In genomic region chr6:40524797-40525584, GRCh38 we compare ENCODE assay signal across 17 cellular contexts.
DNase-seq lines count a peak whose midpoint lies in the region; ATAC-seq, FAIRE-seq and TF ChIP-seq lines count a peak whose summit lies in the region.
"Had no signal": no experiment of that assay in that cellular context is flagged by ENCODE, and none has a peak within 500 bp of the region (broad histone marks: within the 10 kb centered on the region; RNA-seq: fewer than 3 reads in every experiment).

No MANE protein-coding gene starts in this region.

- FAIRE-seq in K562 (lab: Jason Lieb, UNC): no peak

- H3K4me3 Mint-ChIP-seq in GM23338: peak overlapping the region; percentile 44; the same call in 1 of the 3 replicates
- H3K4me3 Mint-ChIP-seq: CD14-positive monocyte; CD4-positive, alpha-beta memory T cell; IgD-negative memory B cell had no signal

- TF ChIP-seq CTCF in GM23338 (conservative IDR thresholded peaks at IDR 0.05; ENCODE audit: low read depth in 2 of 2): no peak
- TF ChIP-seq CTCF in K562 (IDR thresholded peaks at IDR 0.05 in 2 of 3, conservative IDR thresholded peaks at IDR 0.05 in 1 of 3; ENCODE audit: insufficient read depth in 2 of 3, low read depth in 1 of 3, low read length in 3 of 3): no peak
- TF ChIP-seq CTCF in neural cell (IDR thresholded peaks at IDR 0.05; ENCODE audit: poor library complexity, severe bottlenecking): no peak
- no peak for TF ChIP-seq CTCF in right atrium auricular region (IDR thresholded peaks at IDR 0.05)

- no peak for TF ChIP-seq POLR2A in K562 (conservative IDR thresholded peaks at IDR 0.05)

- CTCF ChIA-PET in K562 (lab: Yijun Ruan, JAX; ENCODE audit: low intra/inter-chr PET ratio): no interaction called here

- no peaks in the 10 kb centered on the region for H3K9me1 ChIP-seq in K562 (ENCODE audit: control insufficient read depth, insufficient read depth, low read length)

- POLR2A ChIA-PET in K562 (lab: Yijun Ruan, JAX): no interaction called here

- WGBS in K562 (ENCODE audit: insufficient coverage, low coverage, missing lambda C conversion rate): under 1% methylated on average over 6 of the region's 6 CpGs

- H3K27ac Mint-ChIP-seq in GM23338: peak overlapping the region; percentile 21
- H3K27ac Mint-ChIP-seq: IgD-negative memory B cell had no signal

- H3K79me2 ChIP-seq in GM23338 (replicated peaks; ENCODE audit: insufficient read depth) (no peaks in the 10 kb centered on the region), Karpas-422 (ENCODE audit: low read length) (no peaks in the 10 kb centered on the region), K562 (ENCODE audit: control insufficient read depth, insufficient read depth, low read length) (no peaks in the 10 kb centered on the region), neural cell (replicated peaks; ENCODE audit: insufficient read depth, low read length) (no peaks in the 10 kb centered on the region)

- no peaks in the 10 kb centered on the region for H3K9me3 Mint-ChIP-seq in GM23338
- H3K9me3 Mint-ChIP-seq: CD14-positive monocyte, IgD-negative memory B cell had no signal

- H3K9ac ChIP-seq in Karpas-422 (ENCODE audit: low read length): no peak overlapping the region
- no peak overlapping the region for H3K9ac ChIP-seq in K562 (ENCODE audit: insufficient read depth in 1 of 2, low read depth in 2 of 2, low read length in 2 of 2)
- H3K9ac ChIP-seq in neural cell (ENCODE audit: low read length): no peak overlapping the region
- H3K9ac ChIP-seq: BLaER1 had no signal

- H3K4me3 ChIP-seq in GM23338: peak overlapping the region; percentile 43; the same call in 1 of the 2 replicates
- H3K4me3 ChIP-seq in Karpas-422 (ENCODE audit: low read length): no peak overlapping the region
- no peak overlapping the region for H3K4me3 ChIP-seq in K562
- H3K4me3 ChIP-seq in neural cell (ENCODE audit: low read length): no peak overlapping the region
- H3K4me3 ChIP-seq in right atrium auricular region: no peak overlapping the region
- H3K4me3 ChIP-seq: BLaER1, HAP-1 had no signal

- H3K27ac ChIP-seq in GM23338 (ENCODE audit: low read depth): peak overlapping the region; percentile 69
- H3K27ac ChIP-seq in Karpas-422 (ENCODE audit: low read length): no peak overlapping the region
- H3K27ac ChIP-seq in K562 (ENCODE audit: extremely low read depth, low read depth, low read length): no peak overlapping the region
- no peak overlapping the region for H3K27ac ChIP-seq in neural cell (ENCODE audit: low read length)
- no peak overlapping the region for H3K27ac ChIP-seq in right atrium auricular region
- H3K27ac ChIP-seq: BLaER1 had no signal

- TF ChIP-seq RAD21 in K562 (CRISPR knock-in tag; conservative IDR thresholded peaks at IDR 0.05 in 1 of 2, IDR thresholded peaks at IDR 0.05 in 1 of 2) (no peak), neural cell (conservative IDR thresholded peaks at IDR 0.05) (no peak)

- in situ Hi-C loops in K562 (cut with MboI): no loop called here

- H3K4me2 ChIP-seq in GM23338 (peak overlapping the region; percentile 77), Karpas-422 (ENCODE audit: low read depth, low read length, poor library complexity, severe bottlenecking) (peak overlapping the region; percentile 32), K562 (ENCODE audit: insufficient read depth, low read length) (no peak overlapping the region), neural cell (ENCODE audit: low read length) (no peak overlapping the region)
- H3K4me2 ChIP-seq: BLaER1 had no signal

- H3K36me3 ChIP-seq in GM23338 (ENCODE audit: insufficient read depth) (no peaks in the 10 kb centered on the region), Karpas-422 (ENCODE audit: insufficient read depth, low read length) (no peaks in the 10 kb centered on the region), K562 (ENCODE audit: control insufficient read depth, insufficient read depth, low read length) (no peaks in the 10 kb centered on the region), neural cell (ENCODE audit: insufficient read depth, low read length) (no peaks in the 10 kb centered on the region), right atrium auricular region (no peaks in the 10 kb centered on the region)
- H3K36me3 ChIP-seq: BLaER1, HAP-1 had no signal

- BruUV-seq in K562 (replicated peaks; lab: Mats Ljungman, UMichigan): no TSS peak

- peaks cover 60% of the 10 kb centered on the region for H3K4me1 Mint-ChIP-seq in GM23338
- H3K4me1 Mint-ChIP-seq: CD4-positive, alpha-beta memory T cell; IgD-negative memory B cell had no signal

- no peak for DNase-seq in GM23338 (ENCODE audit: low spot score)
- peak; percentile 71 for DNase-seq in Karpas-422
- no peak for DNase-seq in K562 (ENCODE audit: extremely low read depth in 1 of 4, low spot score in 3 of 4)
- no peak for DNase-seq in cardiac septum (ENCODE audit: low spot score)
- DNase-seq in NCI-H1417 (lab: John Stamatoyannopoulos, UW): no peak
- no peak for DNase-seq in right atrium auricular region (ENCODE audit: low spot score)
- DNase-seq: 8988T; CD4-positive, alpha-beta memory T cell; DMS153; DMS79; GDM1; GOT3 had no signal

- H3K27me3 ChIP-seq in GM23338 (ENCODE audit: insufficient read depth): no peaks in the 10 kb centered on the region
- no peaks in the 10 kb centered on the region for H3K27me3 ChIP-seq in Karpas-422 (ENCODE audit: low read length)
- peaks cover 3 to 32% of the 10 kb centered on the region in 2 experiments; a peak in 2 of 5 replicates for H3K27me3 ChIP-seq in K562 (ENCODE audit: control insufficient read depth in 2 of 2, insufficient read depth in 2 of 2, low read length in 2 of 2)
- peaks cover 40% of the 10 kb centered on the region for H3K27me3 ChIP-seq in neural cell (ENCODE audit: insufficient read depth, low read depth, low read length)
- H3K27me3 ChIP-seq in right atrium auricular region: no peaks in the 10 kb centered on the region
- H3K27me3 ChIP-seq: BLaER1 had no signal

- intact Hi-C loops in K562 (cut with micrococcal nuclease) (no loop called here), cardiac septum (cut with DNase I) (loop anchor here (5.0 kb wide), 1 partner anchor 108 kb away; no protein-coding TSS in a partner anchor)

- peak overlapping the region; percentile 66; the same call in 1 of the 2 replicates for H2AFZ ChIP-seq in GM23338
- H2AFZ ChIP-seq in Karpas-422 (ENCODE audit: low read length): no peak overlapping the region
- H2AFZ ChIP-seq in K562 (ENCODE audit: low read depth, low read length): no peak overlapping the region
- no peak overlapping the region for H2AFZ ChIP-seq in neural cell (ENCODE audit: low read depth, low read length)

- H3K9me3 ChIP-seq in Karpas-422 (ENCODE audit: low read length): no peaks in the 10 kb centered on the region
- H3K9me3 ChIP-seq in K562 (replicated peaks; ENCODE audit: control insufficient read depth, insufficient read depth, low read depth, low read length): no peaks in the 10 kb centered on the region
- no peaks in the 10 kb centered on the region for H3K9me3 ChIP-seq in neural cell (ENCODE audit: low read length)
- no peaks in the 10 kb centered on the region for H3K9me3 ChIP-seq in right atrium auricular region
- H3K9me3 ChIP-seq: BLaER1, HAP-1 had no signal

- peak; percentile 25 for ATAC-seq in GM23338
- no peak for ATAC-seq in K562

- H3K27me3 Mint-ChIP-seq in GM23338 (ENCODE audit: insufficient read depth, low read depth, poor library complexity): peaks cover 2% of the 10 kb centered on the region

- H4K20me1 ChIP-seq in GM23338 (replicated peaks; ENCODE audit: insufficient read depth) (no peaks in the 10 kb centered on the region), Karpas-422 (ENCODE audit: insufficient read depth, low read depth, low read length) (no peaks in the 10 kb centered on the region), K562 (replicated peaks; ENCODE audit: control insufficient read depth, insufficient read depth, low read length) (peaks cover under 1% of the 10 kb centered on the region), neural cell (ENCODE audit: insufficient read depth) (peaks cover 3% of the 10 kb centered on the region)

- H3F3A ChIP-seq in GM23338 (replicated peaks; ENCODE audit: low read depth) (peaks cover 9% of the 10 kb centered on the region; the same call in 1 of the 2 replicates), neural cell (ENCODE audit: insufficient read depth, low read length, poor library complexity, severe bottlenecking) (no peaks in the 10 kb centered on the region)

- TF ChIP-seq EP300 in K562 (IDR thresholded peaks at IDR 0.05; ENCODE audit: low read length) (no peak), neural cell (conservative IDR thresholded peaks at IDR 0.05; ENCODE audit: poor library complexity, severe bottlenecking) (peak; percentile 68)

- H3K36me3 Mint-ChIP-seq in GM23338 (ENCODE audit: low read depth): no peaks in the 10 kb centered on the region
- H3K36me3 Mint-ChIP-seq: CD14-positive monocyte; CD4-positive, alpha-beta memory T cell had no signal

- H3K9me2 ChIP-seq in GM23338 (ENCODE audit: insufficient read depth): no peaks in the 10 kb centered on the region
- no peaks in the 10 kb centered on the region for H3K9me2 ChIP-seq in Karpas-422 (replicated peaks; ENCODE audit: insufficient read depth, low read length)
- no peaks in the 10 kb centered on the region for H3K9me2 ChIP-seq in neural cell (ENCODE audit: insufficient read depth, low read length)

- H3K4me1 ChIP-seq in GM23338 (ENCODE audit: insufficient read depth): peaks cover 49% of the 10 kb centered on the region
- peaks cover 20% of the 10 kb centered on the region for H3K4me1 ChIP-seq in Karpas-422 (ENCODE audit: low read length)
- H3K4me1 ChIP-seq in K562 (replicated peaks in 1 of 2; ENCODE audit: control insufficient read depth in 2 of 2, insufficient read depth in 2 of 2, low read length in 2 of 2): no peaks in the 10 kb centered on the region
- peaks cover 0 to 8% of the 10 kb centered on the region in 2 donors for H3K4me1 ChIP-seq in right atrium auricular region

TF ChIP-seq in GM23338, 12 proteins besides CTCF, POLR2A, EP300 and RAD21 (continues in another document):
- TF ChIP-seq ZNF114 (CRISPR knock-in tag; IDR thresholded peaks at IDR 0.05) (no peak), STAT1 (IDR thresholded peaks at IDR 0.05; ENCODE audit: unreplicated experiment) (no peak)

TF ChIP-seq in K562, 482 proteins besides CTCF, POLR2A, EP300 and RAD21:
- TF ChIP-seq RBM25 (IDR thresholded peaks at IDR 0.05; ENCODE audit: low read depth, low read length, severe bottlenecking): peak; percentile 64
- TF ChIP-seq ZNF354B (CRISPR knock-in tag; IDR thresholded peaks at IDR 0.05): no peak
- peak; percentile 37 for TF ChIP-seq ZFP36 (IDR thresholded peaks at IDR 0.05; ENCODE audit: low read depth, low read length, partially characterized antibody)
TF ChIP-seq in K562: peak in this region for 2.

TF ChIP-seq in neural cell, 6 proteins besides CTCF, POLR2A, EP300 and RAD21:
- TF ChIP-seq POLR2AphosphoS5 (IDR thresholded peaks at IDR 0.05) (peak; percentile 88), SMC3 (conservative IDR thresholded peaks at IDR 0.05; ENCODE audit: poor library complexity) (peak; percentile 4), MXI1 (conservative IDR thresholded peaks at IDR 0.05; ENCODE audit: poor library complexity, severe bottlenecking) (no peak)
TF ChIP-seq in neural cell: peak in this region for 2.

Comparison
In these comparisons a context has a peak if more than half of its experiments do, and no peak if none do; other contexts are left out.
1. H3K4me2 ChIP-seq: peak in GM23338 (single experiment) and Karpas-422 (single experiment); none in K562 (single experiment) and neural cell (single experiment).